ENCODE assay signal across 1 cellular context in the genomic region with DNA sequence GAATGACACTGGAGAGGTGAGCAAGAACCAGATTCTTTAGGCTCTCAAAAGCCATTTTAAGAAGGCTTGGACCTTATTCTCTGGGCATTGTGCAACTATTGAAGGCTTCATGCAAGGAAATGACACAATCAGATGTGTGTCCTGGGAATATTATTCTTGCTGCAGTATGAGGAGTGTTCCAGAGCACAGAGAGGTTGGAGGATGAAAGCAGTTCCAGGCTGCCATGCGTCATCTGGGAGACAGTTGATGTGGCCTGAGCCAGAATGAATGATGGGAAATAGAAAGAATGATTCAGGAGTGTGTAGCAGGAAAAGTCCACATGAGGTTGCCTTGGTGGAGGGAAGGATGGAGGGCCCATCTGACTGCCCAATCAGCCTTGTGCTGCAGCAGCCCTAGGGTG.
TF ChIP-seq lines count a peak whose summit lies in the region.

No MANE protein-coding gene starts in this region.

TF ChIP-seq in IMR-90, 13 proteins besides CTCF, POLR2A, EP300 and RAD21 (continued from another document):
- no peak for TF ChIP-seq BHLHE40 (IDR thresholded peaks at IDR 0.05; ENCODE audit: low read depth, low read length)
- no peak for TF ChIP-seq MAZ (IDR thresholded peaks at IDR 0.05; ENCODE audit: borderline replicate concordance, low read depth, low read length)
